17 cellular contexts compared by ENCODE assay signal in the genomic region with DNA sequence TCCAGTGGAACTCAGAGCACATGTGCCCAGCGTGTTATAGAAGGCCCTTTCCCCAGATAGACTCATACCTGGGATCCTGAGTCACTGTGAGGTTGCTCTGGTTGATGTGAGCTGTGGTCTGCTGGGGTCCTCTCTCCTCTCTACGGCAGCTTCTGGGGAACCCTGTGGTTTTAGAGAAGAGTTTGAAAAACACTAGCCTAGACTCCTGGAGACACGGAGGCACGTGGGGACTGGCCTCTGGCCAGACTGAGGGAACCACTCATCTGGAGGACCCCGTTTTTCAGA. TPM values are rescaled to one million over a fixed set of nuclear protein-coding genes. Genes with fewer than 3 reads are reported as not detected.
A peak's percentile ranks its signal among the peaks of the same experiment; 100 is the strongest.
DNase-seq lines count a peak whose midpoint lies in the region; ATAC-seq and TF ChIP-seq lines count a peak whose summit lies in the region.
"Had no signal": no experiment of that assay in that cellular context is flagged by ENCODE, and none has a peak within 500 bp of the region (broad histone marks: within the 10 kb centered on the region; RNA-seq: fewer than 3 reads in every experiment).

No MANE protein-coding gene starts in this region.

- no peak overlapping the region for H3K27ac ChIP-seq in IMR-90 (ENCODE audit: insufficient read depth, low read length)
- H3K27ac ChIP-seq in suprapubic skin, result no peak overlapping the region

- H3K9me3 ChIP-seq in IMR-90 (ENCODE audit: control insufficient read depth, insufficient read depth, low read length), result no peaks in the 10 kb centered on the region
- no peaks in the 10 kb centered on the region for H3K9me3 ChIP-seq in suprapubic skin
- H3K9me3 ChIP-seq: ovary had no signal

- no peak for TF ChIP-seq EP300 in suprapubic skin (IDR thresholded peaks at IDR 0.05)

- no peaks in the 10 kb centered on the region for H3K27me3 Mint-ChIP-seq in activated T-helper 17 cell treated with anti-CD3 and anti-CD28 coated beads, Interleukin-2, amount 50 U/mL, for 72 hours
- H3K27me3 Mint-ChIP-seq in stimulated activated memory B cell treated with anti-CD40 and anti-IgM and Interleukin-4, amounts not matched to agents 10 μg/mL and 1 μg/mL and 100 μg/mL, for 72 hours, result no peaks in the 10 kb centered on the region
- H3K27me3 Mint-ChIP-seq: IgD-negative memory B cell had no signal

- H3K36me3 ChIP-seq in IMR-90 (ENCODE audit: control insufficient read depth, insufficient read depth, low read length) (peaks cover 6% of the 10 kb centered on the region), suprapubic skin (no peaks in the 10 kb centered on the region)
- H3K36me3 ChIP-seq: ovary had no signal

- H2BK120ac ChIP-seq in IMR-90 (ENCODE audit: low read depth, low read length), result no peak overlapping the region

- no peak for TF ChIP-seq RAD21 in IMR-90 (IDR thresholded peaks at IDR 0.05; ENCODE audit: low read length)

- H3K27me3 ChIP-seq in IMR-90 (ENCODE audit: control insufficient read depth, insufficient read depth, low read length), result no peaks in the 10 kb centered on the region
- H3K27me3 ChIP-seq in suprapubic skin, result no peaks in the 10 kb centered on the region
- H3K27me3 ChIP-seq: ovary had no signal

- H2AFZ ChIP-seq in IMR-90 (replicated peaks; ENCODE audit: low read length, poor library complexity), result peak overlapping the region; percentile 78

- H4K91ac ChIP-seq in IMR-90 (ENCODE audit: insufficient read depth, low read depth, low read length), result no peak overlapping the region

- H3K14ac ChIP-seq in IMR-90 (replicated peaks; ENCODE audit: low read depth, low read length), result no peak overlapping the region

- peak overlapping the region; percentile 81 for H2AK9ac ChIP-seq in IMR-90 (replicated peaks; ENCODE audit: low read depth, low read length, poor library complexity)

- H3K4me3 ChIP-seq in IMR-90 (ENCODE audit: insufficient read depth, low read depth, low read length), result no peak overlapping the region
- no peak overlapping the region for H3K4me3 ChIP-seq in suprapubic skin
- H3K4me3 ChIP-seq in lower leg skin (ENCODE audit: low read depth, poor library complexity, severe bottlenecking), result no peak overlapping the region
- H3K4me3 ChIP-seq: ovary had no signal

- intact Hi-C loops in IMR-90 (cut with micrococcal nuclease) (no loop called here), lower leg skin (cut with DNase I; ENCODE audit: low total_unique reads) (no loop called here)

- H3K4ac ChIP-seq in IMR-90 (ENCODE audit: low read depth, low read length), result 0 out of 2 replicates have a peak overlapping the region, but pooled peaks have one; percentile 26

- H3K4me1 Mint-ChIP-seq in activated T-helper 17 cell treated with anti-CD3 and anti-CD28 coated beads, Interleukin-2, amount 50 U/mL, for 72 hours, result no peaks in the 10 kb centered on the region
- H3K4me1 Mint-ChIP-seq in stimulated activated memory B cell treated with anti-CD40 and anti-IgM and Interleukin-4, amounts not matched to agents 10 μg/mL and 1 μg/mL and 100 μg/mL, for 72 hours, result peaks cover 24% of the 10 kb centered on the region
- H3K4me1 Mint-ChIP-seq: CD8-positive, alpha-beta memory T cell had no signal

- in situ Hi-C loops in IMR-90 (cut with MboI; ENCODE audit: low sequenced_read_pairs), result no loop called here

- no peak overlapping the region for H4K8ac ChIP-seq in IMR-90 (ENCODE audit: low read depth in 2 of 2, low read length in 2 of 2)

- DNase-seq in IMR-90 (peak; percentile 19), glomerular visceral epithelial cell (ENCODE audit: extremely low spot score) (peak; percentile 73), suprapubic skin (ENCODE audit: low spot score in 2 of 2) (no peak), lower leg skin (ENCODE audit: low spot score in 2 of 2) (no peak), cerebellar cortex (ENCODE audit: low spot score) (no peak)
- DNase-seq: CD8-positive, alpha-beta memory T cell; NCI-H1417 treated with DMSO at 0.1 percent for 48 hours; NCI-H2171 treated with DMSO at 0.1 percent for 48 hours; OCI-M1; stimulated activated CD4-positive, alpha-beta T cell treated with anti-CD3 and anti-CD28 coated beads, Interleukin-2, amount 100 ng/mL, for 48 hours had no signal

- peak overlapping the region; percentile 28; the same call in 1 of the 2 replicates for H2AK5ac ChIP-seq in IMR-90 (ENCODE audit: low read depth, low read length)

- H2BK20ac ChIP-seq in IMR-90 (ENCODE audit: low read depth, low read length), result 0 out of 2 replicates have a peak overlapping the region, but pooled peaks have one; percentile 53

- dilution Hi-C loops in IMR-90 (cut with HindIII; ENCODE audit: low sequenced_read_pairs, unreplicated experiment), result no loop called here

- BruUV-seq in IMR-90 (replicated peaks; lab: Mats Ljungman, UMichigan), result no TSS peak

- no peak overlapping the region for H2BK15ac ChIP-seq in IMR-90 (ENCODE audit: low read depth, low read length)

- no peak overlapping the region for H3K23ac ChIP-seq in IMR-90 (ENCODE audit: low read depth, low read length)

- H3K9ac ChIP-seq in IMR-90 (ENCODE audit: low read depth, low read length), result no peak overlapping the region

- H4K20me1 ChIP-seq in IMR-90 (ENCODE audit: insufficient read depth, low read length), result no peaks in the 10 kb centered on the region

- H3K18ac ChIP-seq in IMR-90 (ENCODE audit: low read depth, low read length), result no peak overlapping the region

- peaks cover 8 to 23% of the 10 kb centered on the region in 2 experiments for H3K79me1 ChIP-seq in IMR-90 (ENCODE audit: low read depth in 1 of 2, low read length in 2 of 2)

- no peak overlapping the region for H2BK5ac ChIP-seq in IMR-90 (ENCODE audit: low read depth, low read length, poor library complexity, severe bottlenecking)

- no peaks in the 10 kb centered on the region for H3K36me3 Mint-ChIP-seq in activated T-helper 17 cell treated with anti-CD3 and anti-CD28 coated beads, Interleukin-2, amount 50 U/mL, for 72 hours (ENCODE audit: low read depth)
- H3K36me3 Mint-ChIP-seq in stimulated activated memory B cell treated with anti-CD40 and anti-IgM and Interleukin-4, amounts not matched to agents 10 μg/mL and 1 μg/mL and 100 μg/mL, for 72 hours, result peaks cover 47% of the 10 kb centered on the region

- no peaks in the 10 kb centered on the region for H3K9me1 ChIP-seq in IMR-90 (ENCODE audit: insufficient read depth, low read length)

- POLR2A ChIA-PET in IMR-90 (lab: Charles Lee; ENCODE audit: unreplicated experiment), result no interaction called here

- CTCF ChIA-PET in IMR-90 (lab: Yijun Ruan, JAX), result interaction anchor here (0.7 kb wide), 1 partner anchor 509 kb away, joined by 3 read pairs; no protein-coding TSS in a partner anchor

- H3K4me3 Mint-ChIP-seq in activated T-helper 17 cell treated with anti-CD3 and anti-CD28 coated beads, Interleukin-2, amount 50 U/mL, for 72 hours, result no peak overlapping the region
- H3K4me3 Mint-ChIP-seq in stimulated activated memory B cell treated with anti-CD40 and anti-IgM and Interleukin-4, amounts not matched to agents 10 μg/mL and 1 μg/mL and 100 μg/mL, for 72 hours, result no peak overlapping the region
- H3K4me3 Mint-ChIP-seq: CD8-positive, alpha-beta memory T cell; IgD-negative memory B cell had no signal

- ATAC-seq in IMR-90 (ENCODE audit: low read depth), result no peak
- peak; percentile 24 for ATAC-seq in activated T-helper 17 cell treated with anti-CD3 and anti-CD28 coated beads, Interleukin-2, amount 50 U/mL, for 72 hours (replicated peaks)
- ATAC-seq in stimulated activated memory B cell treated with anti-CD40 and anti-IgM and Interleukin-4, amounts not matched to agents 10 μg/mL and 1 μg/mL and 100 μg/mL, for 72 hours, result peak; percentile 73

- H3K4me1 ChIP-seq in IMR-90 (ENCODE audit: control insufficient read depth, insufficient read depth, low read length) (peaks cover 11% of the 10 kb centered on the region; the same call in 1 of the 2 replicates), suprapubic skin (peaks cover 7% of the 10 kb centered on the region)

- H3K9me3 Mint-ChIP-seq in activated T-helper 17 cell treated with anti-CD3 and anti-CD28 coated beads, Interleukin-2, amount 50 U/mL, for 72 hours, result no peaks in the 10 kb centered on the region
- no peaks in the 10 kb centered on the region for H3K9me3 Mint-ChIP-seq in stimulated activated memory B cell treated with anti-CD40 and anti-IgM and Interleukin-4, amounts not matched to agents 10 μg/mL and 1 μg/mL and 100 μg/mL, for 72 hours
- H3K9me3 Mint-ChIP-seq: CD8-positive, alpha-beta memory T cell; IgD-negative memory B cell had no signal

- TF ChIP-seq CTCF in IMR-90 (conservative IDR thresholded peaks at IDR 0.05; ENCODE audit: low read depth, low read length) (no peak), suprapubic skin (IDR thresholded peaks at IDR 0.05) (no peak), lower leg skin (IDR thresholded peaks at IDR 0.05) (no peak)

- TF ChIP-seq POLR2A in IMR-90 (IDR thresholded peaks at IDR 0.05; ENCODE audit: low read depth, low read length), result no peak
- TF ChIP-seq POLR2A in suprapubic skin (IDR thresholded peaks at IDR 0.05), result no peak
- no peak for TF ChIP-seq POLR2A in lower leg skin (IDR thresholded peaks at IDR 0.05)

- no peak overlapping the region for H4K5ac ChIP-seq in IMR-90 (ENCODE audit: low read depth, low read length)

- H3K56ac ChIP-seq in IMR-90 (ENCODE audit: extremely low read depth, insufficient read depth, low read length), result no peak overlapping the region

- H3K4me2 ChIP-seq in IMR-90 (ENCODE audit: low read depth, low read length), result no peak overlapping the region

- peak overlapping the region; percentile 49 for H3K27ac Mint-ChIP-seq in activated T-helper 17 cell treated with anti-CD3 and anti-CD28 coated beads, Interleukin-2, amount 50 U/mL, for 72 hours
- H3K27ac Mint-ChIP-seq in stimulated activated memory B cell treated with anti-CD40 and anti-IgM and Interleukin-4, amounts not matched to agents 10 μg/mL and 1 μg/mL and 100 μg/mL, for 72 hours, result peak overlapping the region; percentile 73
- H3K27ac Mint-ChIP-seq: CD8-positive, alpha-beta memory T cell had no signal

- WGBS in IMR-90 (ENCODE audit: extremely low coverage in 2 of 2, insufficient read length in 1 of 2), 2 experiments, result 100% methylated on average over 1 of the region's 5 CpGs; no CpG with 5 or more reads in 1 of the 2 experiments
- WGBS in suprapubic skin, result 73% methylated on average over 5 of the region's 5 CpGs
- whole genome bisulfite sequencing in lower leg skin, 2 donors, result 78 to 83% methylated on average over 5 of the region's 5 CpGs

RNA-seq across cellular contexts. Expression of a gene that starts 10.3 kb away (rescaled TPM):
- total RNA-seq in IMR-90 (2012; rRNA removed) (1.4 TPM in 2 replicates), suprapubic skin (1 to 10 TPM; 1.6 to 3.9 (median 2.6) TPM), lower leg skin (1 to 10 TPM; 1.4 to 3.8 (median 2.4) TPM)
- 2.6 and 4.0 TPM in 2 replicates for polyA plus RNA-seq in IMR-90 (2012; rRNA removed)
- polyA plus RNA-seq in IMR-90 (2012; cell fraction: cytosol; rRNA removed), result 2.1 and 5.8 TPM in 2 replicates
- 2.2 and 7.1 TPM in 2 replicates for polyA plus RNA-seq in IMR-90 (2012; cell fraction: nucleus; rRNA removed; ENCODE audit: low replicate concordance)
- total RNA-seq in activated T-helper 17 cell treated with anti-CD3 and anti-CD28 coated beads, Interleukin-2, amount 50 U/mL, for 72 hours, result 1 to 10 TPM; 2.5 to 3.2 TPM

RNA-seq across cellular contexts. Expression of a gene that starts 20.9 kb away (rescaled TPM):
- total RNA-seq in IMR-90 (2012; rRNA removed), result 19.4 and 20.6 TPM in 2 replicates
- 50.6 and 59.7 TPM in 2 replicates for polyA plus RNA-seq in IMR-90 (2012; rRNA removed)
- 56.1 and 62.3 TPM in 2 replicates for polyA plus RNA-seq in IMR-90 (2012; cell fraction: cytosol; rRNA removed)
- 76.7 and 123 TPM in 2 replicates for polyA plus RNA-seq in IMR-90 (2012; cell fraction: nucleus; rRNA removed; ENCODE audit: low replicate concordance)
- total RNA-seq in activated T-helper 17 cell treated with anti-CD3 and anti-CD28 coated beads, Interleukin-2, amount 50 U/mL, for 72 hours, result 10 to 100 TPM; 68.1 to 79.6 TPM
- total RNA-seq in suprapubic skin, result 10 to 100 TPM; 56.1 to 75.5 (median 73.7) TPM
- total RNA-seq in lower leg skin, result 10 to 100 TPM; 47.8 to 71.4 (median 63.9) TPM

RNA-seq across cellular contexts. Expression of a gene that starts 48.0 kb away (rescaled TPM):
- total RNA-seq in IMR-90 (2012; rRNA removed) (not detected in 2 replicates), suprapubic skin (10 to 100 TPM; 12.8 to 23.4 (median 16.5) TPM), lower leg skin (10 to 100 TPM in 3 of 4 donors, 1 to 10 TPM in 1; 9.8 to 30.0 (median 16.8) TPM)
- 1.4 and 1.6 TPM in 2 replicates for polyA plus RNA-seq in IMR-90 (2012; rRNA removed)
- polyA plus RNA-seq in IMR-90 (2012; cell fraction: cytosol; rRNA removed), result 1.7 and 2.1 TPM in 2 replicates
- polyA plus RNA-seq in IMR-90 (2012; cell fraction: nucleus; rRNA removed; ENCODE audit: low replicate concordance), result 1.0 and 2.4 TPM in 2 replicates
- not detected for total RNA-seq in activated T-helper 17 cell treated with anti-CD3 and anti-CD28 coated beads, Interleukin-2, amount 50 U/mL, for 72 hours
- total RNA-seq: activated CD8-positive, alpha-beta memory T cell treated with anti-CD3 and anti-CD28 coated beads for 36 hours; CD8-positive, alpha-beta memory T cell; MCF 10A; T-helper 2 cell treated with Interferon-gamma antibody and Interleukin-4, amounts not matched to agents 100 ng/mL and 5 ng/mL, for 36 hours had no signal
- polyA plus RNA-seq: CD8-positive, alpha-beta memory T cell; IgD-negative memory B cell had no signal

Comparison
In these comparisons a context has a peak if more than half of its experiments do, and no peak if none do; other contexts are left out.
1. DNase-seq: peak in IMR-90 (single experiment) and glomerular visceral epithelial cell (single experiment); none in suprapubic skin (0 of 2), lower leg skin (0 of 2) and cerebellar cortex (single experiment).